In the genomic region with DNA sequence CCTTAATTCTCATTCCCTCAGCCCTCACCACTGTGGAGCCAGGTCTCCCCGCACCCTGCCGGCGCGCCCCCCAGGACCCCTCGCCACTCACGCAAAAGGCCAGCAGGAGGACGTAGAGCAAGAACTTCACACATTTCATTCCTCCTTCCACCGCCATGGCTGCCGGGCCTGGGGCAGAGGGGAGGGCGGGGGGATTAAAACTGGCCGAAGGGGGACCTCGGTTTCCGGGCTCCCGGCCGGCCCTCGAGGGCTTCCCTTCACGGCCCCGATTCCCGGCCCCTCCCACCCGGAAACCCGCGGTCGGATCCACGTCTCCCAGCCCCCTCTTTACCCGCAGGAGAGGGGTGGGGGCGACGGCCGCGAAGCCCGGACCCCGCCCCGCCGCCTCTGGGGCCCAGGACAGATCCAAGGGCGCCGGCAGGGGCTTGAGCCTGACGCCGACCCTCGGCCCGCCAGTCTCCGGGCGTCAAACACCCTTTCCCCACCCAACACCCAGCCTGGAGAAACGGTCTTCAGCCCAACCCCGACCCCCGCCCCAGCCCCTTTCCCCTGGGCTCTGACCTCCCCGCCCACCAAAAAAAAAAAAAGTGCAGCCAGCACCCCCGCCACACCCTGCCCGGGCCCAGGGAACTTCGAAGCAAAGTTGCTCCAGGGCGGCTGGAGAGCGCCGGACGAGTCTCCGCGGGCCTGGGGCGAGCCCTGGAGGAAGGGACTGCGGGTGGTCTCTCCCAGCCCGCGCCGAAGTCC, we compare ENCODE assay signal across 8 cellular contexts. TPM values are rescaled to one million over a fixed set of nuclear protein-coding genes. Genes with fewer than 3 reads are reported as not detected.
DNase-seq lines count a peak whose midpoint lies in the region; ATAC-seq and TF ChIP-seq lines count a peak whose summit lies in the region.

No MANE protein-coding gene starts in this region.

- H3K4me3 ChIP-seq in right lobe of liver (peak overlapping the region; percentile 70 to 90 (median 87)), stomach smooth muscle (ENCODE audit: low read length in 2 of 2) (peak overlapping the region; percentile 85 to 89)

- peak overlapping the region; percentile 85 to 92 for H3K9ac ChIP-seq in stomach smooth muscle (ENCODE audit: low read length in 2 of 2)

- H3K27me3 ChIP-seq in right lobe of liver (no peaks in the 10 kb centered on the region), stomach smooth muscle (ENCODE audit: control insufficient read depth in 1 of 2, insufficient read depth in 2 of 2, low read length in 2 of 2) (no peaks in the 10 kb centered on the region)

- H3K36me3 ChIP-seq in right lobe of liver (peaks cover 0 to 23% (median 2%) of the 10 kb centered on the region in 4 donors), stomach smooth muscle (ENCODE audit: control insufficient read depth in 2 of 2, insufficient read depth in 2 of 2, low read length in 2 of 2) (peaks cover 30 to 31% of the 10 kb centered on the region in 2 donors)

- H3K27ac ChIP-seq in right lobe of liver = peak overlapping the region; percentile 90 to 99 (median 97)
- peak overlapping the region; percentile 100 for H3K27ac ChIP-seq in stomach smooth muscle (ENCODE audit: low read length)

- peaks cover 0 to 28% (median 3%) of the 10 kb centered on the region in 4 donors for H3K4me1 ChIP-seq in right lobe of liver
- H3K4me1 ChIP-seq in stomach smooth muscle (ENCODE audit: control insufficient read depth, insufficient read depth, low read length) = peaks cover 73% of the 10 kb centered on the region

- ATAC-seq in HG02840 (IDR thresholded peaks at IDR 0.05; ENCODE audit: low FRiP score, unreplicated experiment) (peak; percentile 21), right lobe of liver (peak; percentile 38 to 50 (median 46)), GM21825 (IDR thresholded peaks at IDR 0.05; ENCODE audit: unreplicated experiment) (no peak)

- whole genome bisulfite sequencing in right lobe of liver (ENCODE audit: insufficient coverage, low coverage, low lambda C conversion rate, missing lambda C conversion rate) = 0% methylated on average over 18 of the region's 59 CpGs

- intact Hi-C loops in right lobe of liver (cut with DNase I) = no loop called here

- H3K9me3 ChIP-seq in right lobe of liver (no peaks in the 10 kb centered on the region), stomach smooth muscle (ENCODE audit: control insufficient read depth in 2 of 2, low read length in 2 of 2) (no peaks in the 10 kb centered on the region)

- peak; percentile 9 for TF ChIP-seq POLR2A in right lobe of liver (IDR thresholded peaks at IDR 0.05)

- TF ChIP-seq CTCF in right lobe of liver (IDR thresholded peaks at IDR 0.05) = no peak

- DNase-seq in stimulated activated CD4-positive, alpha-beta T cell treated with anti-CD3 and anti-CD28 coated beads, Interleukin-4, amount 100 ng/mL, for 1 hour = peak; percentile 34
- DNase-seq in stimulated activated CD4-positive, alpha-beta T cell treated with anti-CD3 and anti-CD28 coated beads, Interleukin-2, amount 100 ng/mL, for 48 hours = no peak
- peak; percentile 52 for DNase-seq in RKO (ENCODE audit: low spot score)
- DNase-seq in dermis blood vessel endothelial cell = peak; percentile 70
- DNase-seq in right lobe of liver = peak; percentile 77 to 83 (median 83)

RNA-seq across cellular contexts. Expression of a gene that starts 0.5 kb away (rescaled TPM):
- 752 and 1,427 TPM in 2 replicates for total RNA-seq in dermis blood vessel endothelial cell
- 100 to 1,000 TPM; 213 to 556 (median 317) TPM for total RNA-seq in right lobe of liver

RNA-seq across cellular contexts. Expression of a gene that starts 8.2 kb away (rescaled TPM):
- total RNA-seq in dermis blood vessel endothelial cell (0.74 and 2.2 TPM in 2 replicates), right lobe of liver (10 to 100 TPM; 26.3 to 52.5 (median 43.0) TPM)

RNA-seq across cellular contexts. Expression of a gene that starts 12.5 kb away (rescaled TPM):
- total RNA-seq in dermis blood vessel endothelial cell = 55.8 and 61.2 TPM in 2 replicates
- total RNA-seq in right lobe of liver = 100 to 1,000 TPM in 3 of 6 experiments, 10 to 100 TPM in 3; 81.8 to 175 (median 99.0) TPM

RNA-seq across cellular contexts. Expression of a gene that starts 14.6 kb away (rescaled TPM):
- 1.4 and 5.9 TPM in 2 replicates for total RNA-seq in dermis blood vessel endothelial cell
- under 1 TPM; 0.25 to 0.95 (median 0.54) TPM for total RNA-seq in right lobe of liver

RNA-seq across cellular contexts. Expression of a gene that starts 20.7 kb away (rescaled TPM):
- total RNA-seq in dermis blood vessel endothelial cell (0.42 and 0.68 TPM in 2 replicates), right lobe of liver (10 to 100 TPM in 3 of 6 experiments, 1 to 10 TPM in 3; 3.1 to 20.1 (median 8.3) TPM)

Comparison
In these comparisons a context has a peak if more than half of its experiments do, and no peak if none do; other contexts are left out.
1. DNase-seq: peak in stimulated activated CD4-positive, alpha-beta T cell treated with anti-CD3 and anti-CD28 coated beads, Interleukin-4, amount 100 ng/mL, for 1 hour (single experiment), RKO (single experiment), dermis blood vessel endothelial cell (single experiment) and right lobe of liver (3 of 3); none in stimulated activated CD4-positive, alpha-beta T cell treated with anti-CD3 and anti-CD28 coated beads, Interleukin-2, amount 100 ng/mL, for 48 hours (0 of 2).